ENCODE assay signal across 11 cellular contexts in genomic region chr1:116586741-116587143, GRCh38. TPM values are rescaled to one million over a fixed set of nuclear protein-coding genes. Genes with fewer than 3 reads are reported as not detected.
A peak's percentile ranks its signal among the peaks of the same experiment; 100 is the strongest.
DNase-seq lines count a peak whose midpoint lies in the region; ATAC-seq and TF ChIP-seq lines count a peak whose summit lies in the region.
"Had no signal": no experiment of that assay in that cellular context is flagged by ENCODE, and none has a peak within 500 bp of the region (broad histone marks: within the 10 kb centered on the region; RNA-seq: fewer than 3 reads in every experiment).

No MANE protein-coding gene starts in this region.

- H3K4me2 ChIP-seq in neuronal stem cell (ENCODE audit: insufficient read depth, low read length, poor library complexity, severe bottlenecking), result no peak overlapping the region

- ATAC-seq in GM19025 (IDR thresholded peaks at IDR 0.05; ENCODE audit: low read depth, unreplicated experiment) (peak; percentile 73), HG02678 (IDR thresholded peaks at IDR 0.05; ENCODE audit: unreplicated experiment) (peak; percentile 59)
- ATAC-seq: effector memory CD8-positive, alpha-beta T cell had no signal

- H3K4me3 ChIP-seq in neuronal stem cell (ENCODE audit: low read length in 2 of 2), result no peak overlapping the region
- no peak overlapping the region for H3K4me3 ChIP-seq in left ventricle myocardium inferior

- no peak overlapping the region for H3K14ac ChIP-seq in neuronal stem cell (ENCODE audit: low read length)

- H3K9ac ChIP-seq in neuronal stem cell (ENCODE audit: low read depth, low read length, poor library complexity), result no peak overlapping the region

- no peak for TF ChIP-seq CTCF in HFFc6 (IDR thresholded peaks at IDR 0.05)
- no peak for TF ChIP-seq CTCF in left ventricle myocardium inferior (IDR thresholded peaks at IDR 0.05; ENCODE audit: borderline replicate concordance)

- H3K36me3 ChIP-seq in neuronal stem cell (replicated peaks in 1 of 2; ENCODE audit: control insufficient read depth in 2 of 2, insufficient read depth in 2 of 2, low read length in 2 of 2) (peaks cover 0 to 2% of the 10 kb centered on the region in 2 donors), left ventricle myocardium inferior (peaks cover 9% of the 10 kb centered on the region)

- H3K9me3 ChIP-seq in neuronal stem cell (replicated peaks in 1 of 2; ENCODE audit: control insufficient read depth in 2 of 2, insufficient read depth in 1 of 2, low read depth in 1 of 2, low read length in 2 of 2), result peaks cover 0 to 2% of the 10 kb centered on the region in 2 donors
- H3K9me3 ChIP-seq in left ventricle myocardium inferior (replicated peaks), result no peaks in the 10 kb centered on the region
- H3K9me3 ChIP-seq: Caco-2 had no signal

- no peak overlapping the region for H3K23ac ChIP-seq in neuronal stem cell (ENCODE audit: low read depth, low read length, poor library complexity)

- no peak overlapping the region for H2AK5ac ChIP-seq in neuronal stem cell (ENCODE audit: low read depth, low read length)

- H3K27me3 ChIP-seq in neuronal stem cell (ENCODE audit: control insufficient read depth in 3 of 3, insufficient read depth in 3 of 3, low read depth in 1 of 3, low read length in 3 of 3), result no peaks in the 10 kb centered on the region
- no peaks in the 10 kb centered on the region for H3K27me3 ChIP-seq in left ventricle myocardium inferior (ENCODE audit: low read depth)

- H2BK15ac ChIP-seq in neuronal stem cell (ENCODE audit: low read length), result no peak overlapping the region

- H3K27me3 Mint-ChIP-seq in HFFc6 (ENCODE audit: insufficient read depth), result peaks cover 32% of the 10 kb centered on the region

- H3K9me3 Mint-ChIP-seq in HFFc6, result no peaks in the 10 kb centered on the region
- H3K9me3 Mint-ChIP-seq: activated naive CD4-positive, alpha-beta T cell treated with anti-CD3 and anti-CD28 coated beads for 36 hours; effector memory CD8-positive, alpha-beta T cell had no signal

- H2BK12ac ChIP-seq in neuronal stem cell (ENCODE audit: low read length), result no peak overlapping the region

- peak overlapping the region; percentile 31 for H2AFZ ChIP-seq in neuronal stem cell (ENCODE audit: low read length)

- no CpG with 5 or more reads among the region's 3 CpGs for WGBS in neuronal stem cell (ENCODE audit: extremely low coverage in 2 of 2, insufficient read length in 2 of 2, insufficient replicate concordance in 1 of 2), 2 donors

- H3K4ac ChIP-seq in neuronal stem cell (ENCODE audit: low read length), result no peak overlapping the region

- H3K4me1 ChIP-seq in neuronal stem cell (ENCODE audit: control insufficient read depth in 2 of 2, insufficient read depth in 1 of 2, low read depth in 1 of 2, low read length in 2 of 2), result peaks cover 10 to 14% of the 10 kb centered on the region in 2 donors
- peaks cover 8% of the 10 kb centered on the region for H3K4me1 ChIP-seq in left ventricle myocardium inferior
- H3K4me1 ChIP-seq: Caco-2 had no signal

- no peak overlapping the region for H4K8ac ChIP-seq in neuronal stem cell (ENCODE audit: low read depth, low read length)

- intact Hi-C loops in left ventricle myocardium inferior (cut with micrococcal nuclease), result no loop called here

- no peak overlapping the region for H4K91ac ChIP-seq in neuronal stem cell (ENCODE audit: low read depth, low read length, poor library complexity)

- DNase-seq in RPMI7951 (ENCODE audit: low read depth), result peak; percentile 79
- no peak for DNase-seq in neuronal stem cell (ENCODE audit: low spot score)
- no peak for DNase-seq in DMS153 (lab: John Stamatoyannopoulos, UW)
- no peak for DNase-seq in HFFc6
- DNase-seq in left ventricle myocardium inferior, result no peak
- no peak for DNase-seq in effector CD8-positive, alpha-beta T cell (lab: John Stamatoyannopoulos, UW)
- DNase-seq: activated naive CD4-positive, alpha-beta T cell treated with anti-CD3 and anti-CD28 coated beads for 36 hours; Caco-2; effector memory CD8-positive, alpha-beta T cell had no signal

- peaks cover 9% of the 10 kb centered on the region for H3K4me1 Mint-ChIP-seq in HFFc6 (ENCODE audit: low read depth)

- H3K18ac ChIP-seq in neuronal stem cell (ENCODE audit: low read length), result no peak overlapping the region

- no peak overlapping the region for H3K4me3 Mint-ChIP-seq in HFFc6
- H3K4me3 Mint-ChIP-seq: activated naive CD4-positive, alpha-beta T cell treated with anti-CD3 and anti-CD28 coated beads for 36 hours; effector memory CD8-positive, alpha-beta T cell had no signal

- no peak overlapping the region for H3K27ac ChIP-seq in neuronal stem cell (replicated peaks; ENCODE audit: low read length)
- no peak overlapping the region for H3K27ac ChIP-seq in left ventricle myocardium inferior (replicated peaks)

- no peak overlapping the region for H2BK120ac ChIP-seq in neuronal stem cell (ENCODE audit: low read depth, low read length)

- H2BK5ac ChIP-seq in neuronal stem cell (ENCODE audit: low read length), result no peak overlapping the region

- no peak overlapping the region for H3K27ac Mint-ChIP-seq in HFFc6
- H3K27ac Mint-ChIP-seq: activated naive CD4-positive, alpha-beta T cell treated with anti-CD3 and anti-CD28 coated beads for 36 hours; effector memory CD8-positive, alpha-beta T cell had no signal

- H3K36me3 Mint-ChIP-seq in HFFc6 (ENCODE audit: low read depth), result no peaks in the 10 kb centered on the region

- H3K79me1 ChIP-seq in neuronal stem cell (ENCODE audit: low read depth, low read length), result no peaks in the 10 kb centered on the region

RNA-seq across cellular contexts. Expression of gene CD58, which starts 15.9 kb away (rescaled TPM):
- total RNA-seq in RPMI7951 (2014; rRNA removed; shearing (Covaris generic)), result 91.5 and 111 TPM in 2 replicates
- 5.0 TPM for polyA plus RNA-seq in neuronal stem cell (2013, experiment 1 of 2)
- 4.9 TPM for polyA plus RNA-seq in neuronal stem cell (2013, experiment 2 of 2)
- total RNA-seq in HFFc6 (2021; fragmentation: NEBNext Ultra II Directional; extraction: Animal tissue kit (Norgen Biotek cat#: 25700)), result 1 to 10 TPM; 6.6 to 9.5 (median 8.5) TPM
- 32.2 TPM for total RNA-seq in left ventricle myocardium inferior
